ENCODE assay signal across 16 cellular contexts in the genomic region with DNA sequence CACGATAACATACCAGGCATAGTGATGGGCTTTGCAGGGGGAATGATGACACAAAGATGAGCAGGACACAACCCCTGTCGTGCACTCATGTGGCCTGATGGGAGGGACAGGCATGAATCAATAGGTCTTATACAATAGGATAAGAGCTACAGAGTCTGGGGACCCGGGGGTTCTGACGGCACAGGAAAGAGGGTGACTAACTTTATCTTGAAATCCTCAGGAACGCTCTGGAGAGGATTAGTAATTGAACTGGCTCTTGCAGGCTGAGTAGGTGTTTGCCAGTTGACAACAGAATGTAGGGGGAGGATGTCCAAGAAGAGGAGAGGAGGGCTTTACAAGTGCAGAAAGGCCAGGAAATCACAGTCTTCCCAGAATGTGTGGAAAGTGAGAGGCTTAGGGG.
DNase-seq lines count a peak whose midpoint lies in the region; ATAC-seq and TF ChIP-seq lines count a peak whose summit lies in the region.
"Had no signal": no experiment of that assay in that cellular context is flagged by ENCODE, and none has a peak within 500 bp of the region (broad histone marks: within the 10 kb centered on the region; RNA-seq: fewer than 3 reads in every experiment).

No MANE protein-coding gene starts in this region.

- H3K27me3 ChIP-seq in cardiac muscle cell (no peaks in the 10 kb centered on the region), stomach (no peaks in the 10 kb centered on the region)
- H3K27me3 ChIP-seq: heart right ventricle, spleen had no signal

- peaks cover 0 to 9% (median 0%) of the 10 kb centered on the region in 9 donors for H3K9me3 Mint-ChIP-seq in naive thymus-derived CD8-positive, alpha-beta T cell
- H3K9me3 Mint-ChIP-seq: central memory CD8-positive, alpha-beta T cell had no signal

- H3K27ac ChIP-seq in cardiac muscle cell (no peak overlapping the region), stomach (no peak overlapping the region), substantia nigra (ENCODE audit: low read depth, low read length, poor library complexity, severe bottlenecking) (no peak overlapping the region)
- H3K27ac ChIP-seq: heart right ventricle, spleen had no signal

- no peak for ATAC-seq in stimulated activated naive CD8-positive, alpha-beta T cell treated with anti-CD3 and anti-CD28 coated beads, Interleukin-15, Interleukin-2, amounts not matched to agents 100 U/mL and 50 U/mL, for 24 hours
- no peak for ATAC-seq in naive thymus-derived CD8-positive, alpha-beta T cell
- ATAC-seq: activated T-cell treated with anti-CD3 and anti-CD28 coated beads, Interleukin-2, amount 50 U/mL, for 72 hours; heart right ventricle had no signal

- no peaks in the 10 kb centered on the region for H3K36me3 Mint-ChIP-seq in naive thymus-derived CD8-positive, alpha-beta T cell

- no peak overlapping the region for H3K27ac Mint-ChIP-seq in naive thymus-derived CD8-positive, alpha-beta T cell
- H3K27ac Mint-ChIP-seq: activated T-cell treated with anti-CD3 and anti-CD28 coated beads, Interleukin-2, amount 50 U/mL, for 72 hours had no signal

- intact Hi-C loops in cardiac septum (cut with DNase I) (loop anchor here (5.0 to 10.0 kb wide), 4 partner anchors 47 to 450 kb away; partner anchors contain the start of gene CDYL), stomach (cut with DNase I; ENCODE audit: low total_unique reads) (no loop called here)

- no peak for TF ChIP-seq CTCF in cardiac muscle cell (IDR thresholded peaks at IDR 0.05; ENCODE audit: low read depth, low read length)
- no peak for TF ChIP-seq CTCF in stomach (IDR thresholded peaks at IDR 0.05)

- no peak for TF ChIP-seq POLR2A in stomach (IDR thresholded peaks at IDR 0.05)

- H3K4me1 ChIP-seq in cardiac muscle cell (ENCODE audit: low read depth) (peaks cover 11% of the 10 kb centered on the region), stomach (peaks cover 0 to 38% (median 20%) of the 10 kb centered on the region in 4 donors)

- no peaks in the 10 kb centered on the region for H3K4me1 Mint-ChIP-seq in naive thymus-derived CD8-positive, alpha-beta T cell
- H3K4me1 Mint-ChIP-seq: central memory CD8-positive, alpha-beta T cell had no signal

- H3K4me3 ChIP-seq in cardiac muscle cell = no peak overlapping the region
- no peak overlapping the region for H3K4me3 ChIP-seq in stomach
- H3K4me3 ChIP-seq: heart right ventricle, spleen had no signal

- peaks cover 2 to 28% (median 17%) of the 10 kb centered on the region in 5 donors for H3K27me3 Mint-ChIP-seq in naive thymus-derived CD8-positive, alpha-beta T cell

- H3K9me3 ChIP-seq in cardiac muscle cell (ENCODE audit: low read depth) (no peaks in the 10 kb centered on the region), stomach (no peaks in the 10 kb centered on the region)
- H3K9me3 ChIP-seq: heart right ventricle had no signal

- 59 to 72% (median 65%) methylated on average over 5 of the region's 5 CpGs for WGBS in stomach, 5 donors

- no peak for TF ChIP-seq EP300 in stomach (IDR thresholded peaks at IDR 0.05)

- DNase-seq in cardiac muscle cell (ENCODE audit: low read depth in 1 of 2, low spot score in 1 of 2) (peak; percentile 46 to 64), cardiac septum (ENCODE audit: low spot score) (no peak), amniotic epithelial cell (ENCODE audit: low read depth) (peak; percentile 84), glomerular visceral epithelial cell (ENCODE audit: extremely low spot score) (peak; percentile 51), stomach (peak; percentile 18), substantia nigra (lab: John Stamatoyannopoulos, UW) (no peak)
- no peak for DNase-seq in stimulated activated naive CD8-positive, alpha-beta T cell treated with anti-CD3 and anti-CD28 coated beads, Interleukin-15, Interleukin-2, amounts not matched to agents 100 U/mL and 50 U/mL, for 24 hours
- DNase-seq in naive thymus-derived CD8-positive, alpha-beta T cell = no peak
- DNase-seq: activated CD4-positive, alpha-beta T cell treated with anti-CD3 and anti-CD28 coated beads for 1 hour; activated T-cell treated with anti-CD3 and anti-CD28 coated beads, Interleukin-2, amount 50 U/mL, for 72 hours; heart right ventricle; KG1; NCI-H2171 treated with DMSO at 0.1 percent for 48 hours; SHP77; spleen had no signal

- no peak overlapping the region for H3K4me3 Mint-ChIP-seq in naive thymus-derived CD8-positive, alpha-beta T cell
- H3K4me3 Mint-ChIP-seq: activated T-cell treated with anti-CD3 and anti-CD28 coated beads, Interleukin-2, amount 50 U/mL, for 72 hours; central memory CD8-positive, alpha-beta T cell had no signal

- H3K36me3 ChIP-seq in cardiac muscle cell (no peaks in the 10 kb centered on the region), stomach (no peaks in the 10 kb centered on the region)
- H3K36me3 ChIP-seq: heart right ventricle, spleen had no signal

- POLR2A ChIA-PET in naive thymus-derived CD8-positive, alpha-beta T cell (lab: Charles Lee) = no interaction called here

Comparison
In these comparisons a context has a peak if more than half of its experiments do, and no peak if none do; other contexts are left out.
1. DNase-seq: peak in cardiac muscle cell (2 of 2), amniotic epithelial cell (single experiment), glomerular visceral epithelial cell (single experiment) and stomach (single experiment); none in cardiac septum (single experiment), stimulated activated naive CD8-positive, alpha-beta T cell treated with anti-CD3 and anti-CD28 coated beads, Interleukin-15, Interleukin-2, amounts not matched to agents 100 U/mL and 50 U/mL, for 24 hours (single experiment), naive thymus-derived CD8-positive, alpha-beta T cell (0 of 10) and substantia nigra (0 of 49).